In genomic region chr15:33007295-33007855, GRCh38 we compare ENCODE assay signal across 11 cellular contexts.
DNase-seq lines count a peak whose midpoint lies in the region; ATAC-seq and TF ChIP-seq lines count a peak whose summit lies in the region.
"Had no signal": no experiment of that assay in that cellular context is flagged by ENCODE, and none has a peak within 500 bp of the region (broad histone marks: within the 10 kb centered on the region; RNA-seq: fewer than 3 reads in every experiment).

No MANE protein-coding gene starts in this region.

- peaks cover 0 to 45% (median 22%) of the 10 kb centered on the region in 5 donors for H3K27me3 Mint-ChIP-seq in naive thymus-derived CD4-positive, alpha-beta T cell

- peak; percentile 31; the same call in 1 of the 2 replicates for TF ChIP-seq CTCF in 22Rv1 (IDR thresholded peaks at IDR 0.05)
- peak; percentile 63 for TF ChIP-seq CTCF in VCaP (conservative IDR thresholded peaks at IDR 0.05)

- no peak overlapping the region for H3K27ac ChIP-seq in 22Rv1
- H3K27ac ChIP-seq in VCaP, result no peak overlapping the region
- H3K27ac ChIP-seq in iPS DF 6.9 (ENCODE audit: low read length), result no peak overlapping the region
- H3K27ac ChIP-seq in naive thymus-derived CD4-positive, alpha-beta T cell (ENCODE audit: low read depth, low read length), result no peak overlapping the region
- H3K27ac ChIP-seq: HL-60 had no signal

- H3K36me3 ChIP-seq in H7 (replicated peaks; ENCODE audit: control insufficient read depth, insufficient read depth, low read length) (no peaks in the 10 kb centered on the region), iPS DF 6.9 (ENCODE audit: control insufficient read depth, insufficient read depth, low read length) (no peaks in the 10 kb centered on the region)
- no peaks in the 10 kb centered on the region for H3K36me3 ChIP-seq in naive thymus-derived CD4-positive, alpha-beta T cell (ENCODE audit: control insufficient read depth in 2 of 3, insufficient read depth in 3 of 3, low read length in 3 of 3)

- no CpG with 5 or more reads among the region's 4 CpGs for WGBS in iPS DF 6.9 (ENCODE audit: insufficient coverage, insufficient read length)

- H3K4me3 Mint-ChIP-seq in naive thymus-derived CD4-positive, alpha-beta T cell, result peak overlapping the region in 2 of 10 donors; percentile 35 to 42
- H3K4me3 Mint-ChIP-seq: natural killer cell treated with Interleukin-12 subunit alpha and Interleukin-12 subunit beta and Interleukin-15 and Interleukin-18, amount 100 ng/mL, for 72 hours had no signal

- DNase-seq in H7 (peak; percentile 49), iPS DF 6.9 (ENCODE audit: low read depth, low spot score) (peak; percentile 22)
- no peak for DNase-seq in naive thymus-derived CD4-positive, alpha-beta T cell
- DNase-seq: effector CD8-positive, alpha-beta T cell had no signal

- H3K4me3 ChIP-seq in H7 (ENCODE audit: insufficient read depth, low read depth, low read length), result no peak overlapping the region
- H3K4me3 ChIP-seq in iPS DF 6.9 (ENCODE audit: low read length), result no peak overlapping the region
- no peak overlapping the region for H3K4me3 ChIP-seq in naive thymus-derived CD4-positive, alpha-beta T cell (ENCODE audit: low read length)

- H3K27me3 ChIP-seq in H7 (ENCODE audit: control insufficient read depth, insufficient read depth, low read length), result no peaks in the 10 kb centered on the region
- H3K27me3 ChIP-seq in iPS DF 6.9 (ENCODE audit: control insufficient read depth, insufficient read depth, low read length), result no peaks in the 10 kb centered on the region
- no peaks in the 10 kb centered on the region for H3K27me3 ChIP-seq in naive thymus-derived CD4-positive, alpha-beta T cell (ENCODE audit: control insufficient read depth in 2 of 2, insufficient read depth in 2 of 2, low read length in 2 of 2)

- H3K4me1 ChIP-seq in iPS DF 6.9 (ENCODE audit: control insufficient read depth, insufficient read depth, low read length), result peaks cover 2% of the 10 kb centered on the region; the same call in 1 of the 2 replicates
- no peaks in the 10 kb centered on the region for H3K4me1 ChIP-seq in naive thymus-derived CD4-positive, alpha-beta T cell (ENCODE audit: control insufficient read depth in 2 of 2, insufficient read depth in 2 of 2, low read length in 2 of 2)

- intact Hi-C loops in naive thymus-derived CD4-positive, alpha-beta T cell (cut with micrococcal nuclease), result no loop called here

- peaks cover 0 to 31% (median 6%) of the 10 kb centered on the region in 7 donors for H3K4me1 Mint-ChIP-seq in naive thymus-derived CD4-positive, alpha-beta T cell

- ATAC-seq in GM18873 (IDR thresholded peaks at IDR 0.05; ENCODE audit: low FRiP score, unreplicated experiment), result no peak
- no peak for ATAC-seq in naive thymus-derived CD4-positive, alpha-beta T cell
- ATAC-seq in GM21529 (IDR thresholded peaks at IDR 0.05; ENCODE audit: unreplicated experiment), result no peak
- no peak for ATAC-seq in GM19455 (IDR thresholded peaks at IDR 0.05; ENCODE audit: unreplicated experiment)
- ATAC-seq: natural killer cell treated with Interleukin-12 subunit alpha and Interleukin-12 subunit beta and Interleukin-15 and Interleukin-18, amount 100 ng/mL, for 72 hours had no signal

- H3K36me3 Mint-ChIP-seq in naive thymus-derived CD4-positive, alpha-beta T cell, result peaks cover 0 to 12% (median 0%) of the 10 kb centered on the region in 5 donors
- H3K36me3 Mint-ChIP-seq: natural killer cell treated with Interleukin-12 subunit alpha and Interleukin-12 subunit beta and Interleukin-15 and Interleukin-18, amount 100 ng/mL, for 72 hours had no signal

- no peaks in the 10 kb centered on the region for H3K9me3 ChIP-seq in iPS DF 6.9 (ENCODE audit: control insufficient read depth, insufficient read depth, low read length)
- no peaks in the 10 kb centered on the region for H3K9me3 ChIP-seq in naive thymus-derived CD4-positive, alpha-beta T cell (ENCODE audit: control insufficient read depth in 2 of 3, low read length in 3 of 3)

- POLR2A ChIA-PET in naive thymus-derived CD4-positive, alpha-beta T cell (lab: Charles Lee), result no interaction called here

- peak overlapping the region in 1 of 9 donors; percentile 7 for H3K27ac Mint-ChIP-seq in naive thymus-derived CD4-positive, alpha-beta T cell
- H3K27ac Mint-ChIP-seq: natural killer cell treated with Interleukin-12 subunit alpha and Interleukin-12 subunit beta and Interleukin-15 and Interleukin-18, amount 100 ng/mL, for 72 hours had no signal

- peaks cover 0 to 3% (median 0%) of the 10 kb centered on the region in 11 donors for H3K9me3 Mint-ChIP-seq in naive thymus-derived CD4-positive, alpha-beta T cell
- H3K9me3 Mint-ChIP-seq: natural killer cell treated with Interleukin-12 subunit alpha and Interleukin-12 subunit beta and Interleukin-15 and Interleukin-18, amount 100 ng/mL, for 72 hours had no signal

- CTCF ChIA-PET in naive thymus-derived CD4-positive, alpha-beta T cell (lab: Charles Lee), result no interaction called here

Comparison
In these comparisons a context has a peak if more than half of its experiments do, and no peak if none do; other contexts are left out.
1. DNase-seq: peak in H7 (single experiment) and iPS DF 6.9 (single experiment); none in naive thymus-derived CD4-positive, alpha-beta T cell (0 of 9).